Comparison of ENCODE assay signal across 1 cellular context in the genomic region with DNA sequence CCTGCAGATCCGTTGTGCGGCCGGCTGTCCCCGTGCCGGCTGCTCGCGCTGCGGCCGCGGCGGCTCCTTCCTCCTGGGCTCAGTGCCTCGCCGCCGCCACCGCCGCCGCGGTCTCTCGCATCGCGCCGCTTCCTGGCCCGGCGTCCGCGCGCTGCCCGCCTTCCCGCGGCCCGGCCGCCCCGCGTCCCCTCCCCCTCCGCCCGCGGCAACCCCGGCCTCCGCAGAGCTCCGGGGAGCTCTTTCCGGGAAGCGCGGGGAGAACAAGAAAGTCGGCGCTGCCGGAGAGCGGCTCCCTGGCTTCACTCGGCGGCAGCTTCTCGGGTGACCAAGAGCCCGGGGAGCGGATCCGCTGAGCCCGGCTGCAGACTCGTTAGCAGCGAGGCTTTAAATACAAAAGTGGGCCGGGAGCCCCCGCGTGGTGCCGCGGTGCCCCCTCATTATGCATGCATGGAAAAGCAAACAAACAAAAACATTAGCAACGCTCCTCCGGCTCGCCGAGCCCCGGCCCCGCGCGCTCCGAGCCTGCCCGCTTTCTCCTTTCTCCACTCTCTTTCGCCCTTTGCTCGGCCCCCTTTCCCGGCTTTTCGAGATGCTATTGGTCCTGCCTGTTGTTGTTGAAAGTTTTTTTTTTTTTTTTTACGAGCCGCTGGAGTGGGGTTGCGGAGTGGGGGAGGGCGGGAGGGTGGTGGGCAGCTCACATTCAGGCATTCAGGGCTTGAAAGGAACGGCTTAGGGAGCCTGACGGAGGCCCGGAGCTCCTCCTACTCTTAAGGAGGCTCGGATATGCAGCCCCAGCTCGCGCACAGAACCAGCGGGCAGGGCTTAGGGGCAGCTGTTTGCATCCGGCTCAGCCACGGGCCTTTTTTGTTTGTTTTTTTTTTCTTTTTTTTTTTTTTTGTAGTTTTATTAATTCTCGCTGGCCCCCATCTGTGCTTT.
TF ChIP-seq lines count a peak whose summit lies in the region.

TSS of gene GAS1 (minus strand) at position 361 of the 936 bp plus-strand sequence. CDS start 727 bp downstream, outside the sequence.

TF ChIP-seq in HEK293, 187 proteins besides CTCF, POLR2A, EP300 and RAD21 (continued from another document and continues in another):
- TF ChIP-seq, protein P1, sequence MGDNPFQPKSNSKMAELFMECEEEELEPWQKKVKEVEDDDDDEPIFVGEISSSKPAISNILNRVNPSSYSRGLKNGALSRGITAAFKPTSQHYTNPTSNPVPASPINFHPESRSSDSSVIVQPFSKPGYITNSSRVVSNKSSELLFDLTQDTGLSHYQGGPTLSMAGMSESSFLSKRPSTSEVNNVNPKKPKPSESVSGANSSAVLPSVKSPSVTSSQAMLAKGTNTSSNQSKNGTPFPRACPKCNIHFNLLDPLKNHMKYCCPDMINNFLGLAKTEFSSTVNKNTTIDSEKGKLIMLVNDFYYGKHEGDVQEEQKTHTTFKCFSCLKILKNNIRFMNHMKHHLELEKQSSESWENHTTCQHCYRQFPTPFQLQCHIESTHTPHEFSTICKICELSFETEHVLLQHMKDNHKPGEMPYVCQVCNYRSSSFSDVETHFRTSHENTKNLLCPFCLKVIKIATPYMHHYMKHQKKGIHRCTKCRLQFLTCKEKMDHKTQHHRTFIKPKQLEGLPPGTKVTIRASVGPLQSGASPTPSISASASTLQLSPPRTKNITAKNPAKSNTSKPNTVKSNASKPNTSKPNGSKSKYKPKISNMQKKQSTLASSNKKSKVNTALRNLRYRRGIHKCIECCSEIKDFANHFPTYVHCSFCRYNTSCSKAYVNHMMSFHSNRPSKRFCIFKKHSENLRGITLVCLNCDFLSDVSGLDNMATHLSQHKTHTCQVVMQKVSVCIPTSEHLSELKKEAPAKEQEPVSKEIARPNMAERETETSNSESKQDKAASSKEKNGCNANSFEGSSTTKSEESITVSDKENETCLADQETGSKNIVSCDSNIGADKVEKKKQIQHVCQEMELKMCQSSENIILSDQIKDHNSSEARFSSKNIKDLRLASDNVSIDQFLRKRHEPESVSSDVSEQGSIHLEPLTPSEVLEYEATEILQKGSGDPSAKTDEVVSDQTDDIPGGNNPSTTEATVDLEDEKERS (tag by site-specific recombination; IDR thresholded peaks at IDR 0.05) = no peak
- TF ChIP-seq PRDM6 (tag by site-specific recombination; IDR thresholded peaks at IDR 0.05) = peak; percentile 15; the same call in 1 of the 2 replicates
- peak; percentile 18; the same call in 1 of the 2 replicates for TF ChIP-seq ZFP69B (tag by site-specific recombination; IDR thresholded peaks at IDR 0.05)
- TF ChIP-seq OSR2 (tag by site-specific recombination; IDR thresholded peaks at IDR 0.05) = peak; percentile 64
- TF ChIP-seq, protein P2, sequence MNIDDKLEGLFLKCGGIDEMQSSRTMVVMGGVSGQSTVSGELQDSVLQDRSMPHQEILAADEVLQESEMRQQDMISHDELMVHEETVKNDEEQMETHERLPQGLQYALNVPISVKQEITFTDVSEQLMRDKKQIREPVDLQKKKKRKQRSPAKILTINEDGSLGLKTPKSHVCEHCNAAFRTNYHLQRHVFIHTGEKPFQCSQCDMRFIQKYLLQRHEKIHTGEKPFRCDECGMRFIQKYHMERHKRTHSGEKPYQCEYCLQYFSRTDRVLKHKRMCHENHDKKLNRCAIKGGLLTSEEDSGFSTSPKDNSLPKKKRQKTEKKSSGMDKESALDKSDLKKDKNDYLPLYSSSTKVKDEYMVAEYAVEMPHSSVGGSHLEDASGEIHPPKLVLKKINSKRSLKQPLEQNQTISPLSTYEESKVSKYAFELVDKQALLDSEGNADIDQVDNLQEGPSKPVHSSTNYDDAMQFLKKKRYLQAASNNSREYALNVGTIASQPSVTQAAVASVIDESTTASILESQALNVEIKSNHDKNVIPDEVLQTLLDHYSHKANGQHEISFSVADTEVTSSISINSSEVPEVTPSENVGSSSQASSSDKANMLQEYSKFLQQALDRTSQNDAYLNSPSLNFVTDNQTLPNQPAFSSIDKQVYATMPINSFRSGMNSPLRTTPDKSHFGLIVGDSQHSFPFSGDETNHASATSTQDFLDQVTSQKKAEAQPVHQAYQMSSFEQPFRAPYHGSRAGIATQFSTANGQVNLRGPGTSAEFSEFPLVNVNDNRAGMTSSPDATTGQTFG (tag by site-specific recombination; IDR thresholded peaks at IDR 0.05; ENCODE audit: borderline replicate concordance) = no peak
- no peak for TF ChIP-seq ZNF704 (tag by site-specific recombination; IDR thresholded peaks at IDR 0.05)
- TF ChIP-seq, protein P3, sequence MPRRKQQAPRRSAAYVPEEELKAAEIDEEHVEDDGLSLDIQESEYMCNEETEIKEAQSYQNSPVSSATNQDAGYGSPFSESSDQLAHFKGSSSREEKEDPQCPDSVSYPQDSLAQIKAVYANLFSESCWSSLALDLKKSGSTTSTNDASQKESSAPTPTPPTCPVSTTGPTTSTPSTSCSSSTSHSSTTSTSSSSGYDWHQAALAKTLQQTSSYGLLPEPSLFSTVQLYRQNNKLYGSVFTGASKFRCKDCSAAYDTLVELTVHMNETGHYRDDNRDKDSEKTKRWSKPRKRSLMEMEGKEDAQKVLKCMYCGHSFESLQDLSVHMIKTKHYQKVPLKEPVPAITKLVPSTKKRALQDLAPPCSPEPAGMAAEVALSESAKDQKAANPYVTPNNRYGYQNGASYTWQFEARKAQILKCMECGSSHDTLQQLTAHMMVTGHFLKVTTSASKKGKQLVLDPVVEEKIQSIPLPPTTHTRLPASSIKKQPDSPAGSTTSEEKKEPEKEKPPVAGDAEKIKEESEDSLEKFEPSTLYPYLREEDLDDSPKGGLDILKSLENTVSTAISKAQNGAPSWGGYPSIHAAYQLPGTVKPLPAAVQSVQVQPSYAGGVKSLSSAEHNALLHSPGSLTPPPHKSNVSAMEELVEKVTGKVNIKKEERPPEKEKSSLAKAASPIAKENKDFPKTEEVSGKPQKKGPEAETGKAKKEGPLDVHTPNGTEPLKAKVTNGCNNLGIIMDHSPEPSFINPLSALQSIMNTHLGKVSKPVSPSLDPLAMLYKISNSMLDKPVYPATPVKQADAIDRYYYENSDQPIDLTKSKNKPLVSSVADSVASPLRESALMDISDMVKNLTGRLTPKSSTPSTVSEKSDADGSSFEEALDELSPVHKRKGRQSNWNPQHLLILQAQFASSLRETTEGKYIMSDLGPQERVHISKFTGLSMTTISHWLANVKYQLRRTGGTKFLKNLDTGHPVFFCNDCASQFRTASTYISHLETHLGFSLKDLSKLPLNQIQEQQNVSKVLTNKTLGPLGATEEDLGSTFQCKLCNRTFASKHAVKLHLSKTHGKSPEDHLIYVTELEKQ (tag by site-specific recombination; IDR thresholded peaks at IDR 0.05; ENCODE audit: borderline replicate concordance) = no peak
- TF ChIP-seq ZNF580 (tag by site-specific recombination; IDR thresholded peaks at IDR 0.05) = no peak
- no peak for TF ChIP-seq ZNF416 (tag by site-specific recombination; IDR thresholded peaks at IDR 0.05)
- TF ChIP-seq ZBTB20 (tag by site-specific recombination; IDR thresholded peaks at IDR 0.05) = peak; percentile 64
- TF ChIP-seq ZNF157 (tag by site-specific recombination; IDR thresholded peaks at IDR 0.05) = no peak
- TF ChIP-seq ZNF335 (tag by site-specific recombination; conservative IDR thresholded peaks at IDR 0.05) = peak; percentile 89
- peak; percentile 8; the same call in 1 of the 2 replicates for TF ChIP-seq ZBTB1 (tag by site-specific recombination; IDR thresholded peaks at IDR 0.05)
- TF ChIP-seq IKZF3 (tag by site-specific recombination; IDR thresholded peaks at IDR 0.05) = 0 out of 2 replicates have a peak, but pooled peaks have one; percentile 45
- no peak for TF ChIP-seq ZNF121 (tag by site-specific recombination; IDR thresholded peaks at IDR 0.05)
- no peak for TF ChIP-seq ZNF404 (tag by site-specific recombination; IDR thresholded peaks at IDR 0.05)
- TF ChIP-seq ZNF830 (tag by site-specific recombination; IDR thresholded peaks at IDR 0.05; ENCODE audit: low read depth) = no peak
- 0 out of 2 replicates have a peak, but pooled peaks have one; percentile 17 for TF ChIP-seq ZBTB11 (tag by site-specific recombination; conservative IDR thresholded peaks at IDR 0.05; ENCODE audit: low read depth)
- no peak for TF ChIP-seq ZBTB49 (tag by site-specific recombination; IDR thresholded peaks at IDR 0.05; ENCODE audit: low read depth)
- peak; percentile 75 for TF ChIP-seq FEZF1 (tag by site-specific recombination; IDR thresholded peaks at IDR 0.05)
- TF ChIP-seq SP2 (tag by site-specific recombination; IDR thresholded peaks at IDR 0.05) = peak; percentile 68
- TF ChIP-seq ZNF571 (tag by site-specific recombination; IDR thresholded peaks at IDR 0.05) = no peak
- no peak for TF ChIP-seq ZSCAN23 (tag by site-specific recombination; IDR thresholded peaks at IDR 0.05)
- TF ChIP-seq, protein P4, sequence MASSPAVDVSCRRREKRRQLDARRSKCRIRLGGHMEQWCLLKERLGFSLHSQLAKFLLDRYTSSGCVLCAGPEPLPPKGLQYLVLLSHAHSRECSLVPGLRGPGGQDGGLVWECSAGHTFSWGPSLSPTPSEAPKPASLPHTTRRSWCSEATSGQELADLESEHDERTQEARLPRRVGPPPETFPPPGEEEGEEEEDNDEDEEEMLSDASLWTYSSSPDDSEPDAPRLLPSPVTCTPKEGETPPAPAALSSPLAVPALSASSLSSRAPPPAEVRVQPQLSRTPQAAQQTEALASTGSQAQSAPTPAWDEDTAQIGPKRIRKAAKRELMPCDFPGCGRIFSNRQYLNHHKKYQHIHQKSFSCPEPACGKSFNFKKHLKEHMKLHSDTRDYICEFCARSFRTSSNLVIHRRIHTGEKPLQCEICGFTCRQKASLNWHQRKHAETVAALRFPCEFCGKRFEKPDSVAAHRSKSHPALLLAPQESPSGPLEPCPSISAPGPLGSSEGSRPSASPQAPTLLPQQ (tag by site-specific recombination; IDR thresholded peaks at IDR 0.05) = peak; percentile 16; the same call in 1 of the 2 replicates
- peak; percentile 76 for TF ChIP-seq ZNF843 (tag by site-specific recombination; IDR thresholded peaks at IDR 0.05)
- no peak for TF ChIP-seq ZNF747 (tag by site-specific recombination; IDR thresholded peaks at IDR 0.05)
- no peak for TF ChIP-seq ZNF677 (tag by site-specific recombination; IDR thresholded peaks at IDR 0.05)
- TF ChIP-seq ZNF654 (tag by site-specific recombination; IDR thresholded peaks at IDR 0.05; ENCODE audit: low read depth) = no peak
- TF ChIP-seq MYNN (tag by site-specific recombination; IDR thresholded peaks at IDR 0.05; ENCODE audit: borderline replicate concordance) = no peak
- TF ChIP-seq YY1 (tag by site-specific recombination; IDR thresholded peaks at IDR 0.05) = 0 out of 2 replicates have a peak, but pooled peaks have one; percentile 13
- TF ChIP-seq ZNF600 (tag by site-specific recombination; IDR thresholded peaks at IDR 0.05) = 0 out of 2 replicates have a peak, but pooled peaks have one; percentile 31
